ENCODE assay signal across 8 cellular contexts in the genomic region with DNA sequence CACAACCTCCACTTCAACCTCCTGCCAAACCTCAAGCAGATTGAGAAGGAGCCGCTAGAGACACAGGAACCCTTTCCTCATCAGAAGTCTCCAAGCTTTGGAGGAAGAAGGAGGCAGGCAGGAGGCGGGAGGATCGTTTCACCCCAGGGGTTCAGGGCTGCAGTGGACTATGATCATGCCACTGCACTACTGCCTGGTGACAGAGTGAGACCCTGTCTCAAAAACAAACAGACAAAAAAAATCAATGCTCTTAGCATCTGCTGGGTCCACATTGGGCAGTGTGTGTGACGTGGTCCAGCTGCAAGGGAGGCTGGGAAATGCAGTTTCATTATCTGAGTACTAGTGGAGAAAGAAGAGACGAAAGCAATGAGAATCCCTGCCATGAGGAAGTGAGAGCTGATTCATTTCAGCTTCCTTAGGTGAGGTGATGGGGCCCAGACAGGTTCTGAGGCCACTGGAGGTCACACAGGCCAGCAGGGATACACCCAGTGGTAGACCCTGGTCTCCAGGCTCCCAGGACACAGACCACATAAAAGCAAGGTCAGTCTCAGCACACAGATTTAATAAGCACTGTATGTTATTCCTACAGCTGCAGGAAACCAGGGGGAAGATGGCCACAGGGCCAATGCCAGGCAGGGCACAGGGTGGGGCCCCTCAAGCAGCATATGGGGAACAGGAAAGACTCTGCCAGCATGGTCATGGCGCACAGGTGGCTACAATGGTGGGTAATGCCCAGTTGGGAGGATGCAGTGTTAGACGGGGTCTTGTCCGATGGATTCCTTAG. TPM values are rescaled to one million over a fixed set of nuclear protein-coding genes. Genes with fewer than 3 reads are reported as not detected.
DNase-seq lines count a peak whose midpoint lies in the region; ATAC-seq and TF ChIP-seq lines count a peak whose summit lies in the region.

No MANE protein-coding gene starts in this region.

- in situ Hi-C loops in GM13977 (cut with MboI; ENCODE audit: low pct_unique_long_range_greater_than_20kb, low sequenced_read_pairs, unreplicated experiment) = no loop called here

- H3K27ac Mint-ChIP-seq in chondrocyte (ENCODE audit: unreplicated experiment) = no peak overlapping the region

- H3K4me1 Mint-ChIP-seq in chondrocyte (ENCODE audit: low read depth) = no peaks in the 10 kb centered on the region

- no peaks in the 10 kb centered on the region for H3K27me3 ChIP-seq in H7 (ENCODE audit: control insufficient read depth, insufficient read depth, low read length)

- DNase-seq in GM13977 (ENCODE audit: low spot score) = peak; percentile 89
- peak; percentile 34 for DNase-seq in chondrocyte (ENCODE audit: low spot score)
- no peak for DNase-seq in SW 1271 (lab: John Stamatoyannopoulos, UW)
- no peak for DNase-seq in iPS-NIHi7 (ENCODE audit: extremely low spot score)
- DNase-seq in activated CD4-positive, alpha-beta T cell treated with anti-CD3 and anti-CD28 coated beads for 4 hours = no peak
- DNase-seq in H7 = no peak

- H3K36me3 ChIP-seq in H7 (replicated peaks; ENCODE audit: control insufficient read depth, insufficient read depth, low read length) = no peaks in the 10 kb centered on the region

- peaks cover 22% of the 10 kb centered on the region for H3K27me3 Mint-ChIP-seq in chondrocyte (ENCODE audit: low read depth)

- no peak overlapping the region for H3K4me3 Mint-ChIP-seq in chondrocyte (ENCODE audit: unreplicated experiment)

- no peaks in the 10 kb centered on the region for H3K36me3 Mint-ChIP-seq in chondrocyte (ENCODE audit: low read depth)

- no peak overlapping the region for H3K4me3 ChIP-seq in H7 (ENCODE audit: insufficient read depth, low read depth, low read length)

- TF ChIP-seq CTCF in GM13977 (IDR thresholded peaks at IDR 0.05; ENCODE audit: extremely low read depth, insufficient read depth, missing control alignments) (no peak), chondrocyte (IDR thresholded peaks at IDR 0.05) (no peak)

- no peaks in the 10 kb centered on the region for H3K9me3 Mint-ChIP-seq in chondrocyte (ENCODE audit: low read depth)

- ATAC-seq in GM21367 (IDR thresholded peaks at IDR 0.05; ENCODE audit: unreplicated experiment) = peak; percentile 94
- peak; percentile 90 for ATAC-seq in HG03460 (IDR thresholded peaks at IDR 0.05; ENCODE audit: unreplicated experiment)

RNA-seq across cellular contexts. Expression of a gene that starts 4.3 kb away (rescaled TPM):
- not detected in 3 replicates for total RNA-seq in chondrocyte
- not detected in 2 replicates for total RNA-seq in H7 (2014; rRNA removed; shearing (Covaris generic))

RNA-seq across cellular contexts. Expression of a gene that starts 22.9 kb away (rescaled TPM):
- 4.1 to 13.1 TPM (median 12.2 TPM) in 3 replicates for total RNA-seq in chondrocyte
- 3.3 and 5.5 TPM in 2 replicates for total RNA-seq in H7 (2014; rRNA removed; shearing (Covaris generic))

RNA-seq across cellular contexts. Expression of a gene that starts 53.5 kb away (rescaled TPM):
- total RNA-seq in chondrocyte = 0.08 TPM in 1 of 3 replicates, not detected in the others
- total RNA-seq in H7 (2014; rRNA removed; shearing (Covaris generic)) = not detected in 2 replicates

Comparison
In these comparisons a context has a peak if more than half of its experiments do, and no peak if none do; other contexts are left out.
1. DNase-seq: peak in GM13977 (single experiment) and chondrocyte (single experiment); none in SW 1271 (0 of 2), iPS-NIHi7 (single experiment), activated CD4-positive, alpha-beta T cell treated with anti-CD3 and anti-CD28 coated beads for 4 hours (0 of 2) and H7 (single experiment).